In genomic region chr1:182841368-182841988, GRCh38 we compare ENCODE assay signal across 8 cellular contexts. TPM values are rescaled to one million over a fixed set of nuclear protein-coding genes. Genes with fewer than 3 reads are reported as not detected.
DNase-seq lines count a peak whose midpoint lies in the region; ATAC-seq and TF ChIP-seq lines count a peak whose summit lies in the region.

No MANE protein-coding gene starts in this region.

- H2AK5ac ChIP-seq in mesendoderm (ENCODE audit: low read length), result no peak overlapping the region

- H3K79me1 ChIP-seq in mesendoderm (ENCODE audit: low read length), result no peaks in the 10 kb centered on the region

- H4K8ac ChIP-seq in mesendoderm (ENCODE audit: low read depth, low read length), result no peak overlapping the region

- peaks cover 66% of the 10 kb centered on the region for H3K79me2 ChIP-seq in mesendoderm (ENCODE audit: control insufficient read depth, insufficient read depth, low read length)

- peak overlapping the region; percentile 4 for H3K27ac Mint-ChIP-seq in CD8-positive, alpha-beta T cell

- H3K36me3 ChIP-seq in CD8-positive, alpha-beta T cell (ENCODE audit: insufficient read depth, low read length), result no peaks in the 10 kb centered on the region
- peaks cover 55% of the 10 kb centered on the region for H3K36me3 ChIP-seq in HUES6 (ENCODE audit: control insufficient read depth, insufficient read depth, low read length)
- H3K36me3 ChIP-seq in mesendoderm (ENCODE audit: control insufficient read depth, insufficient read depth, low read length), result peaks cover 4% of the 10 kb centered on the region

- CTCF ChIA-PET in CD8-positive, alpha-beta T cell (lab: Charles Lee), result interaction anchor here (1.6 kb wide), 1 partner anchor 47 kb away, joined by 3 read pairs; no protein-coding TSS in a partner anchor

- no peak overlapping the region for H3K18ac ChIP-seq in mesendoderm (ENCODE audit: low read length)

- no CpG with 5 or more reads among the region's 10 CpGs for WGBS in mesendoderm (ENCODE audit: extremely low coverage, insufficient coverage, low lambda C conversion rate)

- no peaks in the 10 kb centered on the region for H3K27me3 Mint-ChIP-seq in CD8-positive, alpha-beta T cell (ENCODE audit: low read depth)

- no peak overlapping the region for H3K27ac ChIP-seq in CD8-positive, alpha-beta T cell (ENCODE audit: low read depth, low read length)
- H3K27ac ChIP-seq in HUES6 (ENCODE audit: low read depth, low read length) (no peak overlapping the region), mesendoderm (ENCODE audit: low read depth, low read length) (no peak overlapping the region)

- no peak overlapping the region for H2BK120ac ChIP-seq in mesendoderm (ENCODE audit: low read depth, low read length)

- H3K9me3 ChIP-seq in CD8-positive, alpha-beta T cell (ENCODE audit: low read length), result no peaks in the 10 kb centered on the region
- H3K9me3 ChIP-seq in HUES6 (ENCODE audit: control insufficient read depth, insufficient read depth, low read depth, low read length), result no peaks in the 10 kb centered on the region

- H3K4me2 ChIP-seq in mesendoderm (ENCODE audit: low read length), result peak overlapping the region; percentile 3

- H4K5ac ChIP-seq in mesendoderm (ENCODE audit: low read length), result no peak overlapping the region

- POLR2A ChIA-PET in CD8-positive, alpha-beta T cell (lab: Charles Lee), result no interaction called here

- H3K9me3 Mint-ChIP-seq in CD8-positive, alpha-beta T cell, result no peaks in the 10 kb centered on the region

- H2BK15ac ChIP-seq in mesendoderm (replicated peaks; ENCODE audit: low read depth), result no peak overlapping the region

- H3K9ac ChIP-seq in HUES6 (ENCODE audit: low read length), result peak overlapping the region; percentile 37
- peak overlapping the region; percentile 35 for H3K9ac ChIP-seq in mesendoderm (ENCODE audit: low read length)

- no peak for DNase-seq in CD8-positive, alpha-beta T cell
- DNase-seq in astrocyte of the hippocampus (ENCODE audit: low read depth, low spot score) (peak; percentile 67), mesendoderm (peak; percentile 13), cerebellum (ENCODE audit: low spot score) (no peak), nucleus accumbens (lab: John Stamatoyannopoulos, UW) (no peak), NCI-H2196 treated with DMSO at 0.1 percent for 48 hours (lab: John Stamatoyannopoulos, UW; ENCODE audit: unreplicated experiment) (no peak)

- H3K27me3 ChIP-seq in CD8-positive, alpha-beta T cell (ENCODE audit: insufficient read depth, low read length), result no peaks in the 10 kb centered on the region
- H3K27me3 ChIP-seq in HUES6 (ENCODE audit: control insufficient read depth, insufficient read depth, low read length) (no peaks in the 10 kb centered on the region), mesendoderm (ENCODE audit: insufficient read depth, low read length, poor library complexity) (no peaks in the 10 kb centered on the region)

- no peak overlapping the region for H3K56ac ChIP-seq in mesendoderm (ENCODE audit: low read length)

- H3K4me3 ChIP-seq in CD8-positive, alpha-beta T cell (ENCODE audit: low read depth, low read length), result peak overlapping the region; percentile 69
- H3K4me3 ChIP-seq in HUES6 (ENCODE audit: low read depth, low read length), result peak overlapping the region; percentile 90
- peak overlapping the region; percentile 0 for H3K4me3 ChIP-seq in mesendoderm (ENCODE audit: low read length)

- H3K4me1 ChIP-seq in CD8-positive, alpha-beta T cell (ENCODE audit: insufficient read depth, low read length), result peaks cover 47% of the 10 kb centered on the region
- H3K4me1 ChIP-seq in HUES6 (ENCODE audit: control insufficient read depth, insufficient read depth, low read length) (peaks cover 2% of the 10 kb centered on the region; the same call in 1 of the 2 replicates), mesendoderm (ENCODE audit: control insufficient read depth, low read depth, low read length) (peaks cover 5% of the 10 kb centered on the region)

- peaks cover 60% of the 10 kb centered on the region for H3K36me3 Mint-ChIP-seq in CD8-positive, alpha-beta T cell

- intact Hi-C loops in CD8-positive, alpha-beta T cell (cut with DNase I, micrococcal nuclease), result loop anchor here in 1 of 2 experiments (5.0 kb wide), 1 partner anchor 36 kb away; no protein-coding TSS in a partner anchor

- no peak for ATAC-seq in CD8-positive, alpha-beta T cell
- ATAC-seq in HG02623 (IDR thresholded peaks at IDR 0.05; ENCODE audit: unreplicated experiment), result no peak

- peaks cover 67% of the 10 kb centered on the region for H3K4me1 Mint-ChIP-seq in CD8-positive, alpha-beta T cell (ENCODE audit: low read depth)

- TF ChIP-seq CTCF in CD8-positive, alpha-beta T cell (IDR thresholded peaks at IDR 0.05), result no peak

- H3K23ac ChIP-seq in mesendoderm (ENCODE audit: low read length), result no peak overlapping the region

- peak overlapping the region; percentile 95 for H3K4me3 Mint-ChIP-seq in CD8-positive, alpha-beta T cell

- no peak overlapping the region for H3K4ac ChIP-seq in mesendoderm (ENCODE audit: low read depth, low read length)

- no peak overlapping the region for H2BK5ac ChIP-seq in mesendoderm (ENCODE audit: low read length)

RNA-seq across cellular contexts. Expression of gene DHX9, which starts 2.3 kb away (rescaled TPM):
- 100 to 1,000 TPM; 374 to 382 TPM for total RNA-seq in CD8-positive, alpha-beta T cell
- 160 TPM for polyA plus RNA-seq in mesendoderm (2013, experiment 1 of 2)
- polyA plus RNA-seq in mesendoderm (2013, experiment 2 of 2), result 165 TPM
- total RNA-seq in cerebellum, result 211 TPM

RNA-seq across cellular contexts. Expression of gene NPL, which starts 51.9 kb away (rescaled TPM):
- total RNA-seq in CD8-positive, alpha-beta T cell, result 1 to 10 TPM; 1.3 to 2.1 TPM
- polyA plus RNA-seq in mesendoderm (2013, experiment 1 of 2), result 2.9 TPM
- 2.8 TPM for polyA plus RNA-seq in mesendoderm (2013, experiment 2 of 2)
- total RNA-seq in cerebellum, result 5.1 TPM

Comparison
In these comparisons a context has a peak if more than half of its experiments do, and no peak if none do; other contexts are left out.
1. DNase-seq: peak in astrocyte of the hippocampus (single experiment) and mesendoderm (single experiment); none in CD8-positive, alpha-beta T cell (0 of 7), cerebellum (single experiment), nucleus accumbens (0 of 56) and NCI-H2196 treated with DMSO at 0.1 percent for 48 hours (single experiment).
2. H3K4me3 ChIP-seq: peak in every context shown above with its lines; median percentile 90 in HUES6; 69 in CD8-positive, alpha-beta T cell; 0 in mesendoderm.